Comparison of ENCODE assay signal across 8 cellular contexts in genomic region chr2:9423100-9423921, GRCh38. TPM values are rescaled to one million over a fixed set of nuclear protein-coding genes. Genes with fewer than 3 reads are reported as not detected.
DNase-seq lines count a peak whose midpoint lies in the region; ATAC-seq and TF ChIP-seq lines count a peak whose summit lies in the region.

Gene CPSF3 (plus strand): TSS chr2:9423654. CDS start chr2:9423774, 120 bp downstream.
Gene ITGB1BP1 (minus strand): TSS chr2:9423528. CDS start chr2:9418697, 4,831 bp downstream.

- peaks cover 11% of the 10 kb centered on the region; the same call in 1 of the 2 replicates for H3K27me3 Mint-ChIP-seq in WTC11 (ENCODE audit: low read depth)

- DNase-seq in AG04450 (ENCODE audit: low read depth, low spot score) = peak; percentile 95
- peak; percentile 94 for DNase-seq in NCI-H226
- DNase-seq in WTC11 (ENCODE audit: low spot score) = peak; percentile 98
- DNase-seq in cardiac fibroblast (ENCODE audit: low read depth in 2 of 2) = peak; percentile 98
- peak; percentile 100 for DNase-seq in iPS-NIHi7 (ENCODE audit: extremely low spot score)
- DNase-seq in smooth muscle cell of the brain vasculature (ENCODE audit: low read depth, low spot score) = peak; percentile 97

- CTCF ChIA-PET in AG04450 (lab: Charles Lee) = interaction anchor here (0.9 to 1.4 kb wide), 3 partner anchors 11 to 280 kb away, joined by 3 read pairs; no protein-coding TSS in a partner anchor
- CTCF ChIA-PET in WTC11 (lab: Charles Lee) = interaction anchor here (0.9 to 2.3 kb wide), 5 partner anchors 22 to 285 kb away, joined by 3 to 16 read pairs (median 6); no protein-coding TSS in a partner anchor

- no peaks in the 10 kb centered on the region for H3K27me3 ChIP-seq in AG04450 (ENCODE audit: control insufficient read depth, insufficient read depth, low read length)

- H3K27ac Mint-ChIP-seq in WTC11 = peak within 1 kb of the TSS; percentile 95

- H3K4me3 Mint-ChIP-seq in WTC11 = peak within 1 kb of the TSS; percentile 91; the same call in 1 of the 2 replicates

- H3K27ac ChIP-seq in AG04450 (ENCODE audit: low read depth, low read length) = peak within 1 kb of the TSS; percentile 78

- H3K9me3 ChIP-seq in AG04450 (ENCODE audit: control insufficient read depth, insufficient read depth, low read length) = peaks cover 3% of the 10 kb centered on the region; the same call in 1 of the 2 replicates

- TF ChIP-seq CTCF in AG04450 (IDR thresholded peaks at IDR 0.05; ENCODE audit: low read depth, low read length) = no peak
- TF ChIP-seq CTCF in WTC11 (IDR thresholded peaks at IDR 0.05) = no peak
- peak; percentile 7 for TF ChIP-seq CTCF in cardiac fibroblast (IDR thresholded peaks at IDR 0.05; ENCODE audit: low read depth, low read length)

- H3K9me3 Mint-ChIP-seq in WTC11 = no peaks in the 10 kb centered on the region

- no peaks in the 10 kb centered on the region; the same call in 1 of the 2 replicates for H3K36me3 Mint-ChIP-seq in WTC11

- H3K4me3 ChIP-seq in AG04450 (ENCODE audit: low read depth, low read length) (peak within 1 kb of the TSS; percentile 98), cardiac fibroblast (replicated peaks in 1 of 2; ENCODE audit: low read depth in 2 of 2, low read length in 2 of 2) (peak within 1 kb of the TSS; percentile 93 to 95)

- ATAC-seq in GM18909 (IDR thresholded peaks at IDR 0.05; ENCODE audit: poor library complexity, unreplicated experiment) (peak; percentile 82), HG03175 (IDR thresholded peaks at IDR 0.05; ENCODE audit: unreplicated experiment) (peak; percentile 90), WTC11 (peak; percentile 91)

- POLR2A ChIA-PET in AG04450 (lab: Yijun Ruan, JAX) (interaction anchor here (0.6 to 2.1 kb wide), 8 partner anchors 9 to 133 kb away, joined by 3 to 9 read pairs (median 4); partner anchors contain the start of gene ADAM17), WTC11 (lab: Charles Lee) (interaction anchor here (0.5 to 1.3 kb wide), 5 partner anchors 22 to 473 kb away, joined by 3 to 5 read pairs (median 3); partner anchors contain the start of gene YWHAQ)

- peaks cover 9% of the 10 kb centered on the region for H3K4me1 Mint-ChIP-seq in WTC11

TF ChIP-seq in WTC11, 78 proteins besides CTCF, POLR2A, EP300 and RAD21 (continues in another document):
- no peak; the same call in 1 of the 2 replicates for TF ChIP-seq ARID4B (CRISPR knock-in tag; IDR thresholded peaks at IDR 0.05; ENCODE audit: borderline replicate concordance)
- TF ChIP-seq TEAD1 (CRISPR knock-in tag; IDR thresholded peaks at IDR 0.05) = peak; percentile 61
- no peak for TF ChIP-seq TEAD4 (CRISPR knock-in tag; IDR thresholded peaks at IDR 0.05)
- TF ChIP-seq ZNF121 (CRISPR knock-in tag; IDR thresholded peaks at IDR 0.05) = no peak
- 0 out of 2 replicates have a peak, but pooled peaks have one; percentile 37 for TF ChIP-seq JUN (CRISPR knock-in tag; IDR thresholded peaks at IDR 0.05)
- TF ChIP-seq CBFB (CRISPR knock-in tag; IDR thresholded peaks at IDR 0.05; ENCODE audit: low read depth) = 0 out of 2 replicates have a peak, but pooled peaks have one; percentile 48
- TF ChIP-seq PRRX2 (CRISPR knock-in tag; IDR thresholded peaks at IDR 0.05) = no peak
- TF ChIP-seq GRHL2 (CRISPR knock-in tag; IDR thresholded peaks at IDR 0.05; ENCODE audit: insufficient replicate concordance, severe bottlenecking) = no peak
- TF ChIP-seq E2F1 (CRISPR knock-in tag; IDR thresholded peaks at IDR 0.05) = no peak
- no peak for TF ChIP-seq MXD4 (CRISPR knock-in tag; IDR thresholded peaks at IDR 0.05; ENCODE audit: borderline replicate concordance)
- no peak for TF ChIP-seq E2F5 (CRISPR knock-in tag; IDR thresholded peaks at IDR 0.05)
- TF ChIP-seq STAT6 (CRISPR knock-in tag; conservative IDR thresholded peaks at IDR 0.05; ENCODE audit: low read depth) = no peak
- no peak for TF ChIP-seq ELF4 (CRISPR knock-in tag; IDR thresholded peaks at IDR 0.05; ENCODE audit: low read depth)
- TF ChIP-seq FOXP4 (CRISPR knock-in tag; IDR thresholded peaks at IDR 0.05) = peak; percentile 62; the same call in 1 of the 2 replicates

RNA-seq across cellular contexts. Expression of gene CPSF3, which starts in this region (rescaled TPM):
- 40.2 and 48.6 TPM in 2 replicates for polyA plus RNA-seq in AG04450 (2011; rRNA removed)
- 31.8 and 45.7 TPM in 2 replicates for polyA minus RNA-seq in AG04450 (2011; rRNA and poly(A)+ RNA removed)
- total RNA-seq in WTC11 (2021) = 83.7 to 88.4 TPM (median 84.2 TPM) in 3 replicates

RNA-seq across cellular contexts. Expression of gene ITGB1BP1, which starts in this region (rescaled TPM):
- 167 and 212 TPM in 2 replicates for polyA plus RNA-seq in AG04450 (2011; rRNA removed)
- 37.6 and 38.3 TPM in 2 replicates for polyA minus RNA-seq in AG04450 (2011; rRNA and poly(A)+ RNA removed)
- 32.7 to 44.0 TPM (median 33.8 TPM) in 3 replicates for total RNA-seq in WTC11 (2021)

Comparison
In these comparisons a context has a peak if more than half of its experiments do, and no peak if none do; other contexts are left out.
1. Peak in every context shown above with its lines: DNase-seq, ATAC-seq, H3K4me3 ChIP-seq and H3K27ac ChIP-seq.